In genomic region chr9:127535834-127536233, GRCh38 we compare ENCODE assay signal across 9 cellular contexts.
DNase-seq lines count a peak whose midpoint lies in the region; ATAC-seq and TF ChIP-seq lines count a peak whose summit lies in the region.
"Had no signal": no experiment of that assay in that cellular context is flagged by ENCODE, and none has a peak within 500 bp of the region (broad histone marks: within the 10 kb centered on the region; RNA-seq: fewer than 3 reads in every experiment).

No MANE protein-coding gene starts in this region.

- no peak overlapping the region for H3K4me3 Mint-ChIP-seq in neural crest cell

- H3K27ac ChIP-seq in WERI-Rb-1 (peak overlapping the region; percentile 84), esophagus (ENCODE audit: low read depth in 2 of 2, low read length in 1 of 2) (peak overlapping the region; percentile 78 to 92), uterus (peak overlapping the region; percentile 71 to 84)

- peaks cover 3% of the 10 kb centered on the region for H3K4me1 Mint-ChIP-seq in neural crest cell

- no peak for ATAC-seq in HG02763 (IDR thresholded peaks at IDR 0.05; ENCODE audit: unreplicated experiment)
- ATAC-seq: activated CD4-positive, CD25-positive, alpha-beta regulatory T cell treated with anti-CD3 and anti-CD28 coated beads, Interleukin-2, amount 50 U/mL, for 24 hours had no signal

- H3K9me3 ChIP-seq in WERI-Rb-1 (ENCODE audit: severe bottlenecking) (no peaks in the 10 kb centered on the region), esophagus (ENCODE audit: control insufficient read depth in 2 of 2, insufficient read depth in 1 of 2, low read depth in 1 of 2, low read length in 1 of 2) (no peaks in the 10 kb centered on the region), uterus (no peaks in the 10 kb centered on the region)

- intact Hi-C loops in uterus (cut with DNase I; ENCODE audit: low total_unique reads) = no loop called here
- intact Hi-C loops in lower leg skin (cut with DNase I; ENCODE audit: low total_unique reads) = no loop called here

- DNase-seq in WERI-Rb-1 (no peak), neural crest cell (ENCODE audit: low read depth, low spot score) (no peak), uterus (peak; percentile 56 to 64), medulla oblongata (ENCODE audit: extremely low spot score) (no peak), lower leg skin (ENCODE audit: low spot score in 2 of 2) (no peak)
- DNase-seq: MM.1S had no signal

- H3K9me3 Mint-ChIP-seq in neural crest cell = no peaks in the 10 kb centered on the region

- peak overlapping the region; percentile 57 for H3K27ac Mint-ChIP-seq in neural crest cell (ENCODE audit: unreplicated experiment)

- TF ChIP-seq POLR2A in uterus (IDR thresholded peaks at IDR 0.05) (no peak), lower leg skin (IDR thresholded peaks at IDR 0.05) (no peak)

- no peak overlapping the region for H3K4me3 ChIP-seq in WERI-Rb-1 (ENCODE audit: low read depth, low read length)
- H3K4me3 ChIP-seq in esophagus (ENCODE audit: low read depth in 1 of 2, low read length in 2 of 2) = no peak overlapping the region
- no peak overlapping the region for H3K4me3 ChIP-seq in uterus
- no peak overlapping the region for H3K4me3 ChIP-seq in lower leg skin (ENCODE audit: low read depth, poor library complexity, severe bottlenecking)

- WGBS in esophagus, 2 donors = 38 to 55% methylated on average over 14 of the region's 14 CpGs
- 46 to 48% methylated on average over 14 of the region's 14 CpGs for WGBS in lower leg skin, 2 donors

- no peaks in the 10 kb centered on the region for H3K27me3 Mint-ChIP-seq in neural crest cell (ENCODE audit: low read depth)

- TF ChIP-seq CTCF in WERI-Rb-1 (IDR thresholded peaks at IDR 0.05; ENCODE audit: low read depth, low read length) = no peak
- TF ChIP-seq CTCF in neural crest cell (conservative IDR thresholded peaks at IDR 0.05) = no peak
- no peak for TF ChIP-seq CTCF in uterus (IDR thresholded peaks at IDR 0.05)
- no peak for TF ChIP-seq CTCF in lower leg skin (IDR thresholded peaks at IDR 0.05)

- no peaks in the 10 kb centered on the region; the same call in none of the 2 replicates for H3K36me3 ChIP-seq in WERI-Rb-1
- peaks cover 0 to 19% of the 10 kb centered on the region in 2 donors for H3K36me3 ChIP-seq in esophagus (ENCODE audit: control insufficient read depth in 2 of 2, insufficient read depth in 2 of 2, low read length in 1 of 2)
- H3K36me3 ChIP-seq in uterus = no peaks in the 10 kb centered on the region

- no peaks in the 10 kb centered on the region for H3K36me3 Mint-ChIP-seq in neural crest cell (ENCODE audit: low read depth)

- H3K27me3 ChIP-seq in WERI-Rb-1 (ENCODE audit: insufficient read depth, low read depth, severe bottlenecking) = no peaks in the 10 kb centered on the region
- H3K27me3 ChIP-seq in esophagus (ENCODE audit: control insufficient read depth in 1 of 2, insufficient read depth in 2 of 2, low read length in 2 of 2) = no peaks in the 10 kb centered on the region
- no peaks in the 10 kb centered on the region for H3K27me3 ChIP-seq in uterus

- H3K4me1 ChIP-seq in esophagus (ENCODE audit: control insufficient read depth in 2 of 2, insufficient read depth in 2 of 2, low read length in 1 of 2) (peaks cover 13 to 56% of the 10 kb centered on the region in 2 donors), uterus (peaks cover 3 to 38% of the 10 kb centered on the region in 2 donors)

Comparison
In these comparisons a context has a peak if more than half of its experiments do, and no peak if none do; other contexts are left out.
1. DNase-seq: peak in uterus (2 of 2); none in WERI-Rb-1 (single experiment), neural crest cell (single experiment), medulla oblongata (single experiment) and lower leg skin (0 of 2).
2. Peak in every context shown above with its lines, with median percentiles within 50 percentile points of each other: H3K27ac ChIP-seq.